ENCODE assay signal across 25 cellular contexts in the genomic region with DNA sequence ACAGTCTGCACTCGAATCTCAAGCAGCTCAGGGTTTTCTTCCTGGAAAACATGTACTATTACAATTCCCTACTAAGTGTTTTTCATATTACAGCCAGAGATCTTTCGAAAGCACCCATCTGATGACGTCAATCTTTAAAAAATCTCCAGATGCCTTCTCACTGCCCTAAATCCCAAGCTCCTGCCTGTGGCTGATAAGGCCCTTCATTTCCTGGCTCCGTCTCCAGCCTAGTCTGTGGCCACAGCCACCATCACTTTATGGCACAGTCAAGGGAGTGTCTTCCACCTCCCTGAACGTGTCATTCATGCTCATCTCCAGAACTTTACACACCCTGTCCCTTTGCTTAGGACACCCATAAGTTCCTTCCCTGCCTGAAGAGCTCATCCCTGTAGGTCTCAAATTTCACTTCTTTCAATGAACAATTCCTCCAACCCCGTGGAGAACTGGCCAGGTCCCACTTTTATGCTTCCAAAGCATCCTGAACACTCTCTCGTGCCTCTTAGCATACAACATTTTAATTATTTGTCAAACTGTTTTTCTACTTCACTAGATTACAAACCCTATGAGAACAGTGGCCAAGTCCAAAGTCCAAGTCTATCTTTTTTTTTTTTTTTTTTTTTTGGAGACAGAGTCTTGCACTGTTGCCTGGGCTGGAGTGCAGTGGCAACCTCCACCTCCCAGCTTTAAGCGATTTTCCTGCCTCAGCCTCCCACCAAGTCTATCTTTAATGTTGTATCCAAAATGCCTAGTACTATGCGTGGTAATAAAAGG.
DNase-seq lines count a peak whose midpoint lies in the region; FAIRE-seq and TF ChIP-seq lines count a peak whose summit lies in the region.
"Had no signal": no experiment of that assay in that cellular context is flagged by ENCODE, and none has a peak within 500 bp of the region (broad histone marks: within the 10 kb centered on the region; RNA-seq: fewer than 3 reads in every experiment).

No MANE protein-coding gene starts in this region.

- H3K4me1 ChIP-seq in kidney (ENCODE audit: control insufficient read depth in 1 of 2, insufficient read depth in 1 of 2, low read depth in 1 of 2, low read length in 2 of 2): peaks cover 0 to 3% of the 10 kb centered on the region in 2 donors
- H3K4me1 ChIP-seq in effector memory CD4-positive, alpha-beta T cell (ENCODE audit: control insufficient read depth, insufficient read depth, low read length, poor library complexity, severe bottlenecking): no peaks in the 10 kb centered on the region
- H3K4me1 ChIP-seq: testis had no signal

- no peaks in the 10 kb centered on the region for H3K27me3 ChIP-seq in effector memory CD4-positive, alpha-beta T cell (replicated peaks; ENCODE audit: control insufficient read depth, insufficient read depth, low read length, poor library complexity, severe bottlenecking)
- H3K27me3 ChIP-seq: testis, vagina had no signal

- no peaks in the 10 kb centered on the region for H3K36me3 ChIP-seq in kidney (ENCODE audit: control insufficient read depth in 1 of 2, insufficient read depth in 2 of 2, low read length in 2 of 2)
- no peaks in the 10 kb centered on the region for H3K36me3 ChIP-seq in effector memory CD4-positive, alpha-beta T cell (ENCODE audit: control insufficient read depth, insufficient read depth, low read length)
- H3K36me3 ChIP-seq: vagina had no signal

- H3K9me3 ChIP-seq in kidney (ENCODE audit: control insufficient read depth in 1 of 2, low read length in 2 of 2): no peaks in the 10 kb centered on the region
- H3K9me3 ChIP-seq in effector memory CD4-positive, alpha-beta T cell (ENCODE audit: control insufficient read depth, low read length): no peaks in the 10 kb centered on the region
- H3K9me3 ChIP-seq: testis, vagina had no signal

- TF ChIP-seq CTCF in AG10803 (conservative IDR thresholded peaks at IDR 0.05; ENCODE audit: low read length): no peak
- no peak for TF ChIP-seq CTCF in choroid plexus epithelial cell (conservative IDR thresholded peaks at IDR 0.05; ENCODE audit: low read depth, low read length)
- TF ChIP-seq CTCF in kidney (IDR thresholded peaks at IDR 0.05; ENCODE audit: borderline replicate concordance, extremely low read depth, insufficient read depth): no peak
- TF ChIP-seq CTCF in D721Med (IDR thresholded peaks at IDR 0.05; ENCODE audit: insufficient read depth, missing control alignments): no peak

- H3K9ac ChIP-seq in kidney (ENCODE audit: low read length in 2 of 2): no peak overlapping the region

- peak overlapping the region in 1 of 2 donors; percentile 13 for H3K27ac ChIP-seq in kidney (ENCODE audit: low read depth in 2 of 2, low read length in 2 of 2)
- no peak overlapping the region for H3K27ac ChIP-seq in effector memory CD4-positive, alpha-beta T cell (ENCODE audit: insufficient read depth, low read length, poor library complexity, severe bottlenecking)
- H3K27ac ChIP-seq: testis, vagina had no signal

- intact Hi-C loops in kidney (cut with DNase I) (loop anchor here (10.0 kb wide), 1 partner anchor 645 kb away; no protein-coding TSS in a partner anchor), posterior vena cava (cut with DNase I) (loop anchor here in 1 of 2 donors (5.0 kb wide), 1 partner anchor 448 kb away; no protein-coding TSS in a partner anchor)

- FAIRE-seq in kidney (lab: Jason Lieb, UNC) (peak; percentile 23), D721Med (lab: Jason Lieb, UNC) (no peak)
- FAIRE-seq: TTC549 had no signal

- H3K4me3 ChIP-seq in AG10803 (ENCODE audit: low read length) (no peak overlapping the region), choroid plexus epithelial cell (ENCODE audit: low read depth, low read length) (no peak overlapping the region), kidney (ENCODE audit: low read length in 2 of 2) (no peak overlapping the region)
- H3K4me3 ChIP-seq in effector memory CD4-positive, alpha-beta T cell (ENCODE audit: insufficient read depth, low read depth, low read length, poor library complexity, severe bottlenecking): no peak overlapping the region
- H3K4me3 ChIP-seq: testis, vagina had no signal

- DNase-seq in AG10803 (ENCODE audit: low read depth) (peak; percentile 45), RPMI7951 (ENCODE audit: low read depth) (peak; percentile 23), choroid plexus epithelial cell (ENCODE audit: low read depth) (peak; percentile 17), kidney (no peak), SHP77 treated with DMSO at 0.1 percent for 48 hours (lab: John Stamatoyannopoulos, UW) (no peak), posterior vena cava (ENCODE audit: low spot score) (no peak), D721Med (ENCODE audit: insufficient read length, low spot score) (no peak)
- DNase-seq in effector memory CD4-positive, alpha-beta T cell: no peak
- DNase-seq: activated CD8-positive, alpha-beta T cell treated with anti-CD3 and anti-CD28 coated beads, Interleukin-2, amount 10 ng/mL, durations not matched to agents 7 days and 5 days; activated effector memory CD4-positive, alpha-beta T cell treated with Interleukin-2 at 50 U/mL for 16 hours; activated naive CD8-positive, alpha-beta T cell treated with anti-CD3 and anti-CD28 coated beads, Interleukin-2, amount 10 ng/mL, durations not matched to agents 7 days and 5 days; activated T-cell treated with anti-CD3 and anti-CD28 coated beads for 4 hours; C1 segment of cervical spinal cord; erythroblast; left colon; naive B cell; NCI-H2081; NCI-H774; nucleus accumbens; stimulated activated CD4-positive, alpha-beta T cell treated with anti-CD3 and anti-CD28 coated beads, Interleukin-12 subunit alpha, Interleukin-12 subunit beta, amount 100 ng/mL, for 4 hours; stimulated activated CD4-positive, alpha-beta T cell treated with anti-CD3 and anti-CD28 coated beads, Interleukin-4, amount 100 ng/mL, for 24 hours; stimulated activated naive B cell treated with anti-CD40 and anti-IgM and Interleukin-4, amounts not matched to agents 10 μg/mL and 1 μg/mL and 100 μg/mL, for 72 hours; testis had no signal

Comparison
In these comparisons a context has a peak if more than half of its experiments do, and no peak if none do; other contexts are left out.
1. DNase-seq: peak in AG10803 (single experiment), RPMI7951 (single experiment) and choroid plexus epithelial cell (single experiment); none in kidney (single experiment), SHP77 treated with DMSO at 0.1 percent for 48 hours (single experiment), effector memory CD4-positive, alpha-beta T cell (0 of 3), posterior vena cava (single experiment) and D721Med (single experiment).